10 cellular contexts compared by ENCODE assay signal in the genomic region with DNA sequence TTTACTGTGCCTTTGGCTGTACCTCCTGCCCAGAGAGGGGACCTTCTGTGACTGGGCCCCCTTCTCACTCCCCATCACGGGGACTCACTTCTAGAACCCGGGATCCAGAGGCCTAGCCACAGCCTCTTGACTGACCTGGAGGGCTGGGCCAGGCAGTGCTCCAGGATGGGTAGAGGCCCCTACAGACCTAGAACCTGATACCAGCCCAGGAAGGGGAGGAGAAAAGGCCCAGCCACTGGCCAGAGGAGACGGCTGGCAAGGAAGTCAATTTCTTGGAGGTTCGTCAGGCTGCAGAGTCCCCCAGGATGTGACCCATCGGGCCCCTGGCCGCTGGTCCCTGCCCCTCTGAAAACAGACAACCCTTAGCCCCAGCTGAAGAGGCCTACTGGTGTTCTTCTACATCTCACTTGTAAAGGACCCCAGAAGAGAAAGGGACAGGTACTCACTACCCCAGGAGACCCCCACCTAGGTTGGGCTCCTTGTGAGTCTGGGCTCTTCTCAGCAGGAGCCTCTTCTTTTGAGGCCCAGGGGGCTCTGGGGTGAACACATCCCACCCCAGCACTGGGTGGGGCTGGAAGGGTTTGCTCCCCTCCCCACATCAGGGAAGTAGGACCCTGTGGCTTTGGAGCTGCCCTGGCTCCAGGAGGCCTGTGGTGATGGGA.
DNase-seq lines count a peak whose midpoint lies in the region; ATAC-seq, FAIRE-seq and TF ChIP-seq lines count a peak whose summit lies in the region.
"Had no signal": no experiment of that assay in that cellular context is flagged by ENCODE, and none has a peak within 500 bp of the region (broad histone marks: within the 10 kb centered on the region; RNA-seq: fewer than 3 reads in every experiment).

No MANE protein-coding gene starts in this region.

- H2BK12ac ChIP-seq in trophoblast cell (ENCODE audit: low read length), result peak overlapping the region; percentile 93

- H4K8ac ChIP-seq in trophoblast cell (ENCODE audit: low read depth, low read length), result peak overlapping the region; percentile 64

- no peaks in the 10 kb centered on the region for H3K9me3 ChIP-seq in BLaER1
- H3K9me3 ChIP-seq in SK-N-MC (ENCODE audit: low read depth, low read length), result no peaks in the 10 kb centered on the region
- no peaks in the 10 kb centered on the region for H3K9me3 ChIP-seq in heart right ventricle
- H3K9me3 ChIP-seq in trophoblast cell (ENCODE audit: insufficient read depth, low read depth, low read length), result no peaks in the 10 kb centered on the region
- H3K9me3 ChIP-seq in small intestine (ENCODE audit: control insufficient read depth, low read depth), result no peaks in the 10 kb centered on the region

- H3K79me2 ChIP-seq in trophoblast cell (ENCODE audit: control insufficient read depth, insufficient read depth, low read length, poor library complexity), result peaks cover 12% of the 10 kb centered on the region

- H3K4me1 ChIP-seq in BLaER1 (peaks cover 90% of the 10 kb centered on the region), heart right ventricle (peaks cover 44 to 88% (median 82%) of the 10 kb centered on the region in 9 donors), trophoblast cell (ENCODE audit: control insufficient read depth in 1 of 2, insufficient read depth in 2 of 2, low read length in 2 of 2) (peaks cover 52 to 55% of the 10 kb centered on the region in 2 experiments), small intestine (ENCODE audit: control insufficient read depth in 2 of 2, insufficient read depth in 1 of 2, low read depth in 1 of 2, low read length in 1 of 2) (peaks cover 9 to 37% of the 10 kb centered on the region in 2 donors)

- no peak for ATAC-seq in heart right ventricle

- peak overlapping the region; percentile 69 for H3K18ac ChIP-seq in trophoblast cell (ENCODE audit: low read length)

- H3K9ac ChIP-seq in BLaER1 (0 out of 2 replicates have a peak overlapping the region, but pooled peaks have one; percentile 7), SK-N-MC (ENCODE audit: insufficient read length) (no peak overlapping the region), trophoblast cell (ENCODE audit: low read length) (no peak overlapping the region)

- H3K4me3 ChIP-seq in BLaER1, result no peak overlapping the region; the same call in 1 of the 2 replicates
- no peak overlapping the region for H3K4me3 ChIP-seq in SK-N-MC
- H3K4me3 ChIP-seq in heart right ventricle, result no peak overlapping the region
- H3K4me3 ChIP-seq in trophoblast cell (ENCODE audit: low read depth, low read length), result no peak overlapping the region
- no peak overlapping the region for H3K4me3 ChIP-seq in small intestine (ENCODE audit: low read depth in 1 of 2, low read length in 2 of 2)

- no peak for TF ChIP-seq CTCF in heart right ventricle (IDR thresholded peaks at IDR 0.05)

- H3K14ac ChIP-seq in trophoblast cell (ENCODE audit: low read length), result peak overlapping the region; percentile 94

- H3K79me1 ChIP-seq in trophoblast cell (ENCODE audit: low read length), result peaks cover 55% of the 10 kb centered on the region

- peak overlapping the region; percentile 94 for H4K91ac ChIP-seq in trophoblast cell (ENCODE audit: low read depth, low read length)

- H2BK5ac ChIP-seq in trophoblast cell (ENCODE audit: low read depth, low read length, poor library complexity), result peak overlapping the region; percentile 94

- H3K23ac ChIP-seq in trophoblast cell (ENCODE audit: low read length), result no peak overlapping the region

- H4K20me1 ChIP-seq in BLaER1, result peaks cover 100% of the 10 kb centered on the region

- intact Hi-C loops in heart right ventricle (cut with DNase I), result no loop called here

- H3K36me3 ChIP-seq in BLaER1 (peaks cover 97% of the 10 kb centered on the region), SK-N-MC (ENCODE audit: insufficient read depth, low read length) (no peaks in the 10 kb centered on the region), heart right ventricle (peaks cover 0 to 21% (median 0%) of the 10 kb centered on the region in 9 donors), trophoblast cell (ENCODE audit: control insufficient read depth in 1 of 2, insufficient read depth in 2 of 2, low read length in 2 of 2) (peaks cover 25 to 40% of the 10 kb centered on the region in 2 experiments), small intestine (ENCODE audit: control insufficient read depth in 2 of 2, insufficient read depth in 2 of 2, low read length in 2 of 2) (peaks cover 0 to 6% of the 10 kb centered on the region in 2 donors)

- no peak for DNase-seq in SK-N-MC (ENCODE audit: low read depth, low spot score)
- DNase-seq in heart right ventricle, result no peak
- no peak for DNase-seq in trophoblast cell
- no peak for DNase-seq in stimulated activated CD4-positive, alpha-beta T cell treated with anti-CD3 and anti-CD28 coated beads, Interleukin-2, amount 100 ng/mL, for 24 hours
- no peak for DNase-seq in HuH-7 (ENCODE audit: low spot score)
- no peak for DNase-seq in NCI-H82 (lab: John Stamatoyannopoulos, UW)
- no peak for DNase-seq in small intestine
- DNase-seq: NCI-H1417 treated with DMSO at 0.1 percent for 48 hours, SHP77 treated with DMSO at 0.1 percent for 48 hours had no signal

- H3K4ac ChIP-seq in trophoblast cell (ENCODE audit: low read depth, low read length), result peak overlapping the region; percentile 73

- WGBS in heart right ventricle, 2 donors, result 53 to 60% methylated on average over 6 of the region's 6 CpGs
- no CpG with 5 or more reads among the region's 6 CpGs for WGBS in trophoblast cell (ENCODE audit: extremely low coverage, insufficient coverage, insufficient read length)
- 68 to 72% (median 70%) methylated on average over 6 of the region's 6 CpGs for WGBS in small intestine, 3 donors

- H4K12ac ChIP-seq in trophoblast cell (ENCODE audit: low read depth, low read length), result no peak overlapping the region

- H3K27ac ChIP-seq in BLaER1, result no peak overlapping the region
- peak overlapping the region; percentile 9; the same call in 1 of the 2 replicates for H3K27ac ChIP-seq in SK-N-MC
- peak overlapping the region; percentile 48 to 96 (median 92) for H3K27ac ChIP-seq in heart right ventricle
- H3K27ac ChIP-seq in trophoblast cell (ENCODE audit: low read depth, low read length), result peak overlapping the region; percentile 89
- H3K27ac ChIP-seq in small intestine (ENCODE audit: low read depth in 1 of 2, low read length in 1 of 2), result peak overlapping the region in 1 of 2 donors; percentile 91

- H2AFZ ChIP-seq in trophoblast cell (ENCODE audit: insufficient read depth, low read length, poor library complexity), result peak overlapping the region; percentile 56

- H2BK120ac ChIP-seq in trophoblast cell (ENCODE audit: insufficient read depth, low read length, poor library complexity), result peak overlapping the region; percentile 96

- peak overlapping the region; percentile 90 for H2AK5ac ChIP-seq in trophoblast cell (ENCODE audit: low read length)

- H3K4me2 ChIP-seq in BLaER1, result peak overlapping the region; percentile 87
- no peak overlapping the region for H3K4me2 ChIP-seq in trophoblast cell (ENCODE audit: low read length)

- H3K27me3 ChIP-seq in BLaER1, result no peaks in the 10 kb centered on the region
- no peaks in the 10 kb centered on the region for H3K27me3 ChIP-seq in heart right ventricle
- no peaks in the 10 kb centered on the region for H3K27me3 ChIP-seq in trophoblast cell (ENCODE audit: insufficient read depth, low read length)
- no peaks in the 10 kb centered on the region for H3K27me3 ChIP-seq in small intestine (ENCODE audit: control insufficient read depth in 2 of 2, insufficient read depth in 2 of 2, low read length in 2 of 2)

- FAIRE-seq in small intestine (lab: Jason Lieb, UNC), result no peak
